ENCODE assay signal across 9 cellular contexts in the genomic region with DNA sequence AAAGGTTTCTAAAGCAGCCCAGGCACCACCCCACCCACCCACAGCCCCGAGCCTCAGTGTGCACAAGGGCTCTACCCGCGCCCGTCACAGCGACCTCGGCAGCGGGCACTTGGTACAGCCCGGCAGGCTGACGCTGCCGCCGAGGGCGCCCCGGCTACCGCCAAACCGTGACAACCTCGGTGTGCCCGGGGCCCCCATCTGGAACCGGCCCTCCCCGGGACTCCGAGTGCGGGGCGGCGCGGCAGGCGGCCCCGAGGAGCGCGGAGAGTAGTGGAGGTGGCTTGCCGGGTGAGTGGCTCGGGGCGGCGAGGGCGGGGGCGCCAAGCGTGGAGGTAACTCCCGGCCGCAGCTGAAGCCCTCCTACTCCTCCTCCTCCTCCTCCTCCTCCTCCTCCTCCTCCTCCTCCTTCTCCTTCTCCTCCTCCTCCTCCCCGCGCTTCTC. TPM values are rescaled to one million over a fixed set of nuclear protein-coding genes. Genes with fewer than 3 reads are reported as not detected.
DNase-seq lines count a peak whose midpoint lies in the region; ATAC-seq and TF ChIP-seq lines count a peak whose summit lies in the region.
"Had no signal": no experiment of that assay in that cellular context is flagged by ENCODE, and none has a peak within 500 bp of the region (broad histone marks: within the 10 kb centered on the region; RNA-seq: fewer than 3 reads in every experiment).

ISM1 (plus strand) TSS at position 418 of the 441 bp plus-strand sequence. CDS start 503 bp downstream, outside the sequence.

- TF ChIP-seq CTCF in endodermal cell (conservative IDR thresholded peaks at IDR 0.05): no peak

- H3K27me3 ChIP-seq in endodermal cell (ENCODE audit: control insufficient read depth, insufficient read depth, low read length, poor library complexity, severe bottlenecking): peaks cover 80% of the 10 kb centered on the region
- H3K27me3 ChIP-seq in thymus (ENCODE audit: control insufficient read depth, insufficient read depth): peaks cover 51% of the 10 kb centered on the region

- DNase-seq in Caki2 (ENCODE audit: low read depth) (peak; percentile 69), endodermal cell (peak; percentile 81), naive B cell (no peak), NCI-H2029 treated with DMSO at 0.1 percent for 48 hours (lab: John Stamatoyannopoulos, UW) (no peak)
- DNase-seq in activated CD4-positive, alpha-beta T cell treated with anti-CD3 and anti-CD28 coated beads for 1 hour: peak; percentile 32

- H3K27ac ChIP-seq in endodermal cell (ENCODE audit: low read depth, low read length): no peak within 1 kb of the TSS
- no peak within 1 kb of the TSS for H3K27ac ChIP-seq in thymus (ENCODE audit: low read depth)

- peaks cover 9% of the 10 kb centered on the region for H3K4me1 Mint-ChIP-seq in endodermal cell
- peaks cover 3 to 14% (median 12%) of the 10 kb centered on the region in 3 donors for H3K4me1 Mint-ChIP-seq in naive B cell

- H3K9me3 Mint-ChIP-seq in endodermal cell: no peaks in the 10 kb centered on the region
- peaks cover 0 to 4% (median 0%) of the 10 kb centered on the region in 7 donors for H3K9me3 Mint-ChIP-seq in naive B cell

- no peak within 1 kb of the TSS for H3K27ac Mint-ChIP-seq in endodermal cell
- no peak within 1 kb of the TSS for H3K27ac Mint-ChIP-seq in naive B cell

- no peak within 1 kb of the TSS for H3K9ac ChIP-seq in endodermal cell (ENCODE audit: extremely low read depth, low read length, poor library complexity, severe bottlenecking)

- in situ Hi-C loops in Caki2 (cut with HindIII; ENCODE audit: low pct_unique_long_range_greater_than_20kb, low sequenced_read_pairs): no loop called here

- peak within 1 kb of the TSS; percentile 66 for H3K4me3 Mint-ChIP-seq in endodermal cell
- peak within 1 kb of the TSS; percentile 49 to 90 (median 76) for H3K4me3 Mint-ChIP-seq in naive B cell

- peak within 1 kb of the TSS; percentile 81 for H3K4me3 ChIP-seq in endodermal cell (ENCODE audit: low read length)
- H3K4me3 ChIP-seq in thymus (ENCODE audit: low read length): peak within 1 kb of the TSS; percentile 73
- H3K4me3 ChIP-seq: K562 had no signal

- H3K9me3 ChIP-seq in endodermal cell (ENCODE audit: control insufficient read depth, low read length) (no peaks in the 10 kb centered on the region), thymus (ENCODE audit: control insufficient read depth) (no peaks in the 10 kb centered on the region)

- H3K27me3 Mint-ChIP-seq in endodermal cell (ENCODE audit: insufficient read depth): peaks cover 77% of the 10 kb centered on the region
- peaks cover 56 to 65% (median 63%) of the 10 kb centered on the region in 3 donors for H3K27me3 Mint-ChIP-seq in naive B cell

- WGBS in endodermal cell (ENCODE audit: insufficient coverage in 1 of 2, insufficient read length in 1 of 2), 2 experiments: 0% methylated on average over 3 to 33 of the region's 39 CpGs
- under 1% methylated on average over 37 of the region's 39 CpGs for WGBS in thymus

- H3K36me3 Mint-ChIP-seq in endodermal cell (ENCODE audit: low read depth) (no peaks in the 10 kb centered on the region), naive B cell (peaks cover 0 to 4% of the 10 kb centered on the region in 2 donors)

- no peaks in the 10 kb centered on the region for H3K4me1 ChIP-seq in endodermal cell (ENCODE audit: control insufficient read depth, insufficient read depth, low read length)
- H3K4me1 ChIP-seq in thymus (ENCODE audit: control insufficient read depth, insufficient read depth, low read length): peaks cover 13% of the 10 kb centered on the region

- ATAC-seq in HG02678 (IDR thresholded peaks at IDR 0.05; ENCODE audit: unreplicated experiment) (peak; percentile 22), naive B cell (ENCODE audit: low read depth in 2 of 2) (peak in 1 of 2 donors; percentile 30), HG03565 (IDR thresholded peaks at IDR 0.05; ENCODE audit: unreplicated experiment) (no peak)
- ATAC-seq: K562 had no signal

- H3K36me3 ChIP-seq in endodermal cell (ENCODE audit: control insufficient read depth, insufficient read depth, low read length) (no peaks in the 10 kb centered on the region), thymus (ENCODE audit: control insufficient read depth, insufficient read depth) (no peaks in the 10 kb centered on the region)

RNA-seq across cellular contexts. Expression of gene ISM1, which starts in this region (rescaled TPM):
- 7.0 and 7.7 TPM in 2 replicates for total RNA-seq in Caki2 (2014; rRNA removed; shearing (Covaris generic); ENCODE audit: low replicate concordance)
- 1 to 10 TPM in 1 of 2 donors, under 1 TPM in 1; 0.24 to 1.1 TPM for total RNA-seq in endodermal cell
- 5.7 TPM for polyA plus RNA-seq in endodermal cell (2013, experiment 1 of 2)
- polyA plus RNA-seq in endodermal cell (2013, experiment 2 of 2): 3.2 TPM
- polyA plus RNA-seq in naive B cell (ENCODE audit: low read depth in 6 of 6) (not detected), thymus (1.2 TPM)
- total RNA-seq: K562 had no signal
- polyA plus RNA-seq: K562 had no signal

Comparison
In these comparisons a context has a peak if more than half of its experiments do, and no peak if none do; other contexts are left out.
1. DNase-seq: peak in Caki2 (single experiment), activated CD4-positive, alpha-beta T cell treated with anti-CD3 and anti-CD28 coated beads for 1 hour (single experiment) and endodermal cell (single experiment); none in naive B cell (single experiment) and NCI-H2029 treated with DMSO at 0.1 percent for 48 hours (single experiment).